Comparison of ENCODE assay signal across 17 cellular contexts in genomic region chr1:39635205-39635870, GRCh38. TPM values are rescaled to one million over a fixed set of nuclear protein-coding genes. Genes with fewer than 3 reads are reported as not detected.
DNase-seq lines count a peak whose midpoint lies in the region; ATAC-seq and TF ChIP-seq lines count a peak whose summit lies in the region.
"Had no signal": no experiment of that assay in that cellular context is flagged by ENCODE, and none has a peak within 500 bp of the region (broad histone marks: within the 10 kb centered on the region; RNA-seq: fewer than 3 reads in every experiment).

No MANE protein-coding gene starts in this region.

- H3K56ac ChIP-seq in mesendoderm (ENCODE audit: low read length): no peak overlapping the region

- H4K5ac ChIP-seq in mesendoderm (ENCODE audit: low read length): no peak overlapping the region

- no peaks in the 10 kb centered on the region for H3K79me2 ChIP-seq in mesendoderm (ENCODE audit: control insufficient read depth, insufficient read depth, low read length)

- H3K18ac ChIP-seq in mesendoderm (ENCODE audit: low read length): no peak overlapping the region

- no peak for TF ChIP-seq CTCF in esophagus squamous epithelium (IDR thresholded peaks at IDR 0.05)
- no peak for TF ChIP-seq CTCF in thoracic aorta (IDR thresholded peaks at IDR 0.05)

- no peak overlapping the region for H2BK5ac ChIP-seq in mesendoderm (ENCODE audit: low read length)

- no peak overlapping the region for H3K9ac ChIP-seq in mesendoderm (ENCODE audit: low read length)

- H3K4me3 ChIP-seq in esophagus squamous epithelium (no peak overlapping the region), mesendoderm (ENCODE audit: low read length) (no peak overlapping the region), thoracic aorta (peak overlapping the region; percentile 86)

- H3K79me1 ChIP-seq in mesendoderm (ENCODE audit: low read length): no peaks in the 10 kb centered on the region

- TF ChIP-seq POLR2A in esophagus squamous epithelium (IDR thresholded peaks at IDR 0.05): no peak

- H3K4ac ChIP-seq in mesendoderm (ENCODE audit: low read depth, low read length): no peak overlapping the region

- H2BK120ac ChIP-seq in mesendoderm (ENCODE audit: low read depth, low read length): no peak overlapping the region

- DNase-seq in NCI-H524 (lab: John Stamatoyannopoulos, UW): peak; percentile 45 to 83
- no peak for DNase-seq in esophagus squamous epithelium (lab: John Stamatoyannopoulos, UW)
- DNase-seq in mesendoderm: peak; percentile 32
- no peak for DNase-seq in thoracic aorta (ENCODE audit: low spot score)
- DNase-seq in NCI-H345 treated with DMSO at 0.1 percent for 48 hours (lab: John Stamatoyannopoulos, UW; ENCODE audit: unreplicated experiment): no peak
- DNase-seq: activated CD4-positive, alpha-beta memory T cell treated with anti-CD3 and anti-CD28 coated beads, Interleukin-2, amount 10 ng/mL, durations not matched to agents 7 days and 5 days; amniotic stem cell; DMS79; dorsolateral prefrontal cortex; naive thymus-derived CD4-positive, alpha-beta T cell; NCI-H1436; PC-3 had no signal

- no peak overlapping the region for H4K8ac ChIP-seq in mesendoderm (ENCODE audit: low read depth, low read length)

- H3K9me3 ChIP-seq in esophagus squamous epithelium: no peaks in the 10 kb centered on the region
- H3K9me3 ChIP-seq in thoracic aorta: no peaks in the 10 kb centered on the region

- no peak for ATAC-seq in thoracic aorta (ENCODE audit: insufficient number of reproducible peaks, low FRiP score, low read depth)
- ATAC-seq in HG03442 (IDR thresholded peaks at IDR 0.05; ENCODE audit: unreplicated experiment): no peak
- ATAC-seq in HG03521 (IDR thresholded peaks at IDR 0.05; ENCODE audit: unreplicated experiment): no peak
- ATAC-seq in HG03354 (IDR thresholded peaks at IDR 0.05; ENCODE audit: poor library complexity, severe bottlenecking, unreplicated experiment): no peak
- ATAC-seq: naive thymus-derived CD4-positive, alpha-beta T cell; PC-3; stimulated activated memory B cell treated with anti-CD40 and anti-IgM and Interleukin-4, amounts not matched to agents 10 μg/mL and 1 μg/mL and 100 μg/mL, for 72 hours had no signal

- H3K4me1 ChIP-seq in esophagus squamous epithelium (peaks cover 0 to 21% (median 9%) of the 10 kb centered on the region in 3 donors), mesendoderm (ENCODE audit: control insufficient read depth, low read depth, low read length) (peaks cover 4% of the 10 kb centered on the region), thoracic aorta (ENCODE audit: control insufficient read depth in 1 of 2, low read depth in 2 of 2) (peaks cover 9 to 83% of the 10 kb centered on the region in 2 donors)

- no peak overlapping the region for H2AK5ac ChIP-seq in mesendoderm (ENCODE audit: low read length)

- H3K36me3 ChIP-seq in esophagus squamous epithelium (no peaks in the 10 kb centered on the region), mesendoderm (ENCODE audit: control insufficient read depth, insufficient read depth, low read length) (no peaks in the 10 kb centered on the region), thoracic aorta (peaks cover 21% of the 10 kb centered on the region)

- H2BK15ac ChIP-seq in mesendoderm (replicated peaks; ENCODE audit: low read depth): no peak overlapping the region

- 72 to 80% methylated on average over 10 of the region's 12 CpGs for WGBS in esophagus squamous epithelium, 2 donors
- no CpG with 5 or more reads among the region's 12 CpGs for WGBS in mesendoderm (ENCODE audit: extremely low coverage, insufficient coverage, low lambda C conversion rate)

- H3K23ac ChIP-seq in mesendoderm (ENCODE audit: low read length): no peak overlapping the region

- H3K4me2 ChIP-seq in mesendoderm (ENCODE audit: low read length): no peak overlapping the region

- H3K27ac ChIP-seq in esophagus squamous epithelium (peak overlapping the region in 3 of 4 donors; percentile 17 to 57 (median 52)), mesendoderm (ENCODE audit: low read depth, low read length) (no peak overlapping the region), thoracic aorta (peak overlapping the region; percentile 78 to 90)

- H3K27me3 ChIP-seq in esophagus squamous epithelium: peaks cover 0 to 92% (median 2%) of the 10 kb centered on the region in 4 donors
- H3K27me3 ChIP-seq in mesendoderm (ENCODE audit: insufficient read depth, low read length, poor library complexity): peaks cover 16% of the 10 kb centered on the region
- H3K27me3 ChIP-seq in thoracic aorta (replicated peaks; ENCODE audit: insufficient read depth): no peaks in the 10 kb centered on the region

- intact Hi-C loops in esophagus squamous epithelium (cut with DNase I): no loop called here

RNA-seq across cellular contexts. Expression of gene HEYL, which starts 4.1 kb away (rescaled TPM):
- total RNA-seq in esophagus squamous epithelium (1 to 10 TPM in 1 of 4 donors, under 1 TPM in 3; 0.45 to 1.2 (median 0.77) TPM), thoracic aorta (10 to 100 TPM; 45.6 to 91.2 TPM)
- 0.41 TPM for polyA plus RNA-seq in mesendoderm (2013, experiment 1 of 2)
- polyA plus RNA-seq in mesendoderm (2013, experiment 2 of 2): 0.41 TPM
- total RNA-seq: activated CD4-positive, alpha-beta memory T cell treated with anti-CD3 and anti-CD28 coated beads, Interleukin-2, amount 10 ng/mL, durations not matched to agents 7 days and 5 days; PC-3 had no signal

RNA-seq across cellular contexts. Expression of gene NT5C1A, which starts 36.6 kb away (rescaled TPM):
- total RNA-seq in esophagus squamous epithelium (not detected), thoracic aorta (1 to 10 TPM in 1 of 2 donors, not detected in 1; 2.8 TPM)
- not detected for polyA plus RNA-seq in mesendoderm (2013, experiment 1 of 2)
- polyA plus RNA-seq in mesendoderm (2013, experiment 2 of 2): not detected
- total RNA-seq: activated CD4-positive, alpha-beta memory T cell treated with anti-CD3 and anti-CD28 coated beads, Interleukin-2, amount 10 ng/mL, durations not matched to agents 7 days and 5 days; NCI-H460; PC-3 had no signal
- polyA plus RNA-seq: naive thymus-derived CD4-positive, alpha-beta T cell had no signal

RNA-seq across cellular contexts. Expression of gene HPCAL4, which starts 55.9 kb away (rescaled TPM):
- total RNA-seq in esophagus squamous epithelium (under 1 TPM in 2 of 4 donors, not detected in 2; 0.19 to 0.41 TPM), thoracic aorta (under 1 TPM in 1 of 2 donors, not detected in 1; 0.35 TPM)
- 0.07 TPM for polyA plus RNA-seq in mesendoderm (2013, experiment 1 of 2)
- 0.06 TPM for polyA plus RNA-seq in mesendoderm (2013, experiment 2 of 2)

RNA-seq across cellular contexts. Expression of gene PABPC4, which starts 58.7 kb away (rescaled TPM):
- total RNA-seq in esophagus squamous epithelium (100 to 1,000 TPM in 2 of 4 donors, 10 to 100 TPM in 2; 72.2 to 165 (median 92.0) TPM), thoracic aorta (100 to 1,000 TPM in 1 of 2 donors, 10 to 100 TPM in 1; 85.2 to 171 TPM)
- polyA plus RNA-seq in mesendoderm (2013, experiment 1 of 2): 308 TPM
- polyA plus RNA-seq in mesendoderm (2013, experiment 2 of 2): 298 TPM

Comparison
In these comparisons a context has a peak if more than half of its experiments do, and no peak if none do; other contexts are left out.
1. DNase-seq: peak in NCI-H524 (2 of 2) and mesendoderm (single experiment); none in esophagus squamous epithelium (single experiment), thoracic aorta (single experiment) and NCI-H345 treated with DMSO at 0.1 percent for 48 hours (single experiment).
2. RNA of gene HEYL, which starts 4.1 kb away (total RNA-seq): 45.6 to 91.2 TPM in thoracic aorta; 0.45 to 1.2 TPM in esophagus squamous epithelium; every median in the first group is over 10 times any median in the second.